ENCODE assay signal across 8 cellular contexts in genomic region chr10:30534465-30535144, GRCh38.
DNase-seq lines count a peak whose midpoint lies in the region; ATAC-seq and TF ChIP-seq lines count a peak whose summit lies in the region.

No MANE protein-coding gene starts in this region.

- intact Hi-C loops in left ventricle myocardium superior (cut with micrococcal nuclease), result loop anchor here (5.0 kb wide), 2 partner anchors 58 to 122 kb away; no protein-coding TSS in a partner anchor

- ATAC-seq in left ventricle myocardium superior, result peak; percentile 76

- TF ChIP-seq CTCF in LNCAP (IDR thresholded peaks at IDR 0.05) (peak; percentile 87), retinal pigment epithelial cell (conservative IDR thresholded peaks at IDR 0.05; ENCODE audit: low read depth, low read length) (peak; percentile 84)

- DNase-seq in NCI-H1436 (lab: John Stamatoyannopoulos, UW) (peak; percentile 67), NCI-H1436 treated with DMSO at 0.1 percent for 48 hours (lab: John Stamatoyannopoulos, UW) (no peak), T-helper 1 cell (peak; percentile 24 to 80 (median 60)), amniotic epithelial cell (ENCODE audit: low read depth) (peak; percentile 70), left ventricle myocardium superior (peak; percentile 46), retinal pigment epithelial cell (ENCODE audit: low read depth) (peak; percentile 34), cortex of kidney (lab: John Stamatoyannopoulos, UW) (no peak)

- no peak overlapping the region for H3K4me3 ChIP-seq in retinal pigment epithelial cell (ENCODE audit: low read length)

Comparison
In these comparisons a context has a peak if more than half of its experiments do, and no peak if none do; other contexts are left out.
1. DNase-seq: peak in NCI-H1436 (single experiment), T-helper 1 cell (5 of 5), amniotic epithelial cell (single experiment), left ventricle myocardium superior (single experiment) and retinal pigment epithelial cell (single experiment); none in NCI-H1436 treated with DMSO at 0.1 percent for 48 hours (single experiment) and cortex of kidney (single experiment).